In genomic region chr14:77028384-77029246, GRCh38 we compare ENCODE assay signal across 8 cellular contexts. TPM values are rescaled to one million over a fixed set of nuclear protein-coding genes. Genes with fewer than 3 reads are reported as not detected.
DNase-seq lines count a peak whose midpoint lies in the region; ATAC-seq and TF ChIP-seq lines count a peak whose summit lies in the region.

IRF2BPL (minus strand) TSS chr14:77028708; CDS start chr14:77027792, 916 bp downstream.

- peak within 1 kb of the TSS; percentile 85 to 97 for H3K27ac Mint-ChIP-seq in natural killer cell treated with Interleukin-12 subunit alpha and Interleukin-12 subunit beta and Interleukin-15 and Interleukin-18, amount 100 ng/mL, for 72 hours

- no peaks in the 10 kb centered on the region for H3K27me3 Mint-ChIP-seq in natural killer cell treated with Interleukin-12 subunit alpha and Interleukin-12 subunit beta and Interleukin-15 and Interleukin-18, amount 100 ng/mL, for 72 hours

- H3K9me3 Mint-ChIP-seq in natural killer cell treated with Interleukin-12 subunit alpha and Interleukin-12 subunit beta and Interleukin-15 and Interleukin-18, amount 100 ng/mL, for 72 hours: no peaks in the 10 kb centered on the region

- peaks cover 19% of the 10 kb centered on the region for H3K36me3 ChIP-seq in HAP-1 (replicated peaks)
- peaks cover 26% of the 10 kb centered on the region for H3K36me3 ChIP-seq in MG63

- peaks cover 39 to 52% of the 10 kb centered on the region in 2 donors for H3K4me1 Mint-ChIP-seq in natural killer cell treated with Interleukin-12 subunit alpha and Interleukin-12 subunit beta and Interleukin-15 and Interleukin-18, amount 100 ng/mL, for 72 hours (ENCODE audit: low read depth in 2 of 2)

- H3K9me3 ChIP-seq in HAP-1 (no peaks in the 10 kb centered on the region), MG63 (no peaks in the 10 kb centered on the region)

- DNase-seq in G401 (ENCODE audit: low spot score) (peak; percentile 98), HAP-1 (ENCODE audit: low spot score in 2 of 2) (peak; percentile 97 to 99), MG63 (peak; percentile 93), SHP77 (lab: John Stamatoyannopoulos, UW) (peak; percentile 94 to 97), fibroblast of mammary gland (ENCODE audit: low read depth) (peak; percentile 98)
- peak; percentile 91 for DNase-seq in activated T-helper 9 cell treated with anti-CD3 and anti-CD28 coated beads, Interleukin-2, amount 50 U/mL, for 16 hours (ENCODE audit: low read depth)
- peak; percentile 96 for DNase-seq in natural killer cell treated with Interleukin-12 subunit alpha and Interleukin-12 subunit beta and Interleukin-15 and Interleukin-18, amount 100 ng/mL, for 72 hours (ENCODE audit: low spot score)
- peak; percentile 97 for DNase-seq in stimulated activated naive CD8-positive, alpha-beta T cell treated with anti-CD3 and anti-CD28 coated beads, Interleukin-15, Interleukin-2, amounts not matched to agents 100 U/mL and 50 U/mL, for 24 hours

- in situ Hi-C loops in G401 (cut with HindIII; ENCODE audit: low sequenced_read_pairs): no loop called here
- in situ Hi-C loops in HAP-1 (cut with MboI; ENCODE audit: low sequenced_read_pairs): no loop called here

- H3K36me3 Mint-ChIP-seq in natural killer cell treated with Interleukin-12 subunit alpha and Interleukin-12 subunit beta and Interleukin-15 and Interleukin-18, amount 100 ng/mL, for 72 hours: peaks cover 8% of the 10 kb centered on the region

- ATAC-seq in natural killer cell treated with Interleukin-12 subunit alpha and Interleukin-12 subunit beta and Interleukin-15 and Interleukin-18, amount 100 ng/mL, for 72 hours: peak; percentile 86 to 89
- ATAC-seq in stimulated activated naive CD8-positive, alpha-beta T cell treated with anti-CD3 and anti-CD28 coated beads, Interleukin-15, Interleukin-2, amounts not matched to agents 100 U/mL and 50 U/mL, for 24 hours: peak; percentile 76

- TF ChIP-seq CTCF in fibroblast of mammary gland (conservative IDR thresholded peaks at IDR 0.05; ENCODE audit: control insufficient read depth, insufficient read depth, low read depth, low read length): no peak

- H3K4me3 ChIP-seq in HAP-1 (peak within 1 kb of the TSS; percentile 81), MG63 (peak within 1 kb of the TSS; percentile 73), fibroblast of mammary gland (ENCODE audit: control insufficient read depth, low read depth, low read length) (peak within 1 kb of the TSS; percentile 58)

- peaks cover 42% of the 10 kb centered on the region for H3K4me1 ChIP-seq in HAP-1

- H3K27me3 ChIP-seq in HAP-1 (ENCODE audit: low read depth) (no peaks in the 10 kb centered on the region), MG63 (no peaks in the 10 kb centered on the region)

- peak within 1 kb of the TSS; percentile 89 for H3K4me3 Mint-ChIP-seq in natural killer cell treated with Interleukin-12 subunit alpha and Interleukin-12 subunit beta and Interleukin-15 and Interleukin-18, amount 100 ng/mL, for 72 hours

RNA-seq across cellular contexts. Expression of gene IRF2BPL, which starts in this region (rescaled TPM):
- total RNA-seq in G401 (2014; rRNA removed; shearing (Covaris generic)): 57.2 and 59.4 TPM in 2 replicates
- total RNA-seq in MG63 (2014; rRNA removed; shearing (Covaris generic); ENCODE audit: low replicate concordance): 18.1 and 34.9 TPM in 2 replicates
- total RNA-seq in natural killer cell treated with Interleukin-12 subunit alpha and Interleukin-12 subunit beta and Interleukin-15 and Interleukin-18, amount 100 ng/mL, for 72 hours: 10 to 100 TPM; 18.0 to 28.9 TPM

Comparison
In these comparisons a context has a peak if more than half of its experiments do, and no peak if none do; other contexts are left out.
1. Peak in every context shown above with its lines: DNase-seq, ATAC-seq and H3K4me3 ChIP-seq.